ENCODE assay signal across 20 cellular contexts in genomic region chr10:114288424-114289095, GRCh38. TPM values are rescaled to one million over a fixed set of nuclear protein-coding genes. Genes with fewer than 3 reads are reported as not detected.
DNase-seq lines count a peak whose midpoint lies in the region; ATAC-seq and TF ChIP-seq lines count a peak whose summit lies in the region.
"Had no signal": no experiment of that assay in that cellular context is flagged by ENCODE, and none has a peak within 500 bp of the region (broad histone marks: within the 10 kb centered on the region; RNA-seq: fewer than 3 reads in every experiment).

No MANE protein-coding gene starts in this region.

- H3K4me1 Mint-ChIP-seq in chondrocyte (ENCODE audit: low read depth): no peaks in the 10 kb centered on the region
- peaks cover 2% of the 10 kb centered on the region for H3K4me1 Mint-ChIP-seq in neural progenitor cell
- no peaks in the 10 kb centered on the region for H3K4me1 Mint-ChIP-seq in stimulated activated effector memory CD8-positive, alpha-beta T cell treated with anti-CD3 and anti-CD28 coated beads, Interleukin-12 subunit alpha, Interleukin-12 subunit beta, amount 100 ng/mL, for 72 hours
- H3K4me1 Mint-ChIP-seq in CD4-positive, alpha-beta memory T cell: no peaks in the 10 kb centered on the region
- H3K4me1 Mint-ChIP-seq: CD14-positive monocyte had no signal

- peak; percentile 22 for DNase-seq in left ventricle myocardium superior
- DNase-seq in right atrium auricular region (ENCODE audit: low spot score): no peak
- DNase-seq in chondrocyte (ENCODE audit: low spot score): peak; percentile 76
- DNase-seq in neural progenitor cell (ENCODE audit: low spot score): no peak
- DNase-seq in stimulated activated effector memory CD8-positive, alpha-beta T cell treated with anti-CD3 and anti-CD28 coated beads, Interleukin-12 subunit alpha, Interleukin-12 subunit beta, amount 100 ng/mL, for 72 hours (ENCODE audit: low spot score in 2 of 2): no peak
- no peak for DNase-seq in C1 segment of cervical spinal cord (lab: John Stamatoyannopoulos, UW)
- no peak for DNase-seq in CD4-positive, alpha-beta memory T cell
- DNase-seq: DMS79 treated with DMSO at 0.1 percent for 48 hours, GOT3, NCI-H1105, NCI-H2081, NCI-H2171 treated with DMSO at 0.1 percent for 48 hours, NCI-H446 treated with DMSO at 0.1 percent for 48 hours, NCI-H69, SHP77 had no signal

- H3K27me3 ChIP-seq in right atrium auricular region (no peaks in the 10 kb centered on the region), neural progenitor cell (no peaks in the 10 kb centered on the region)
- H3K27me3 ChIP-seq in CD4-positive, alpha-beta memory T cell (ENCODE audit: insufficient read depth, low read length): no peaks in the 10 kb centered on the region

- no peak overlapping the region for H3K4me2 ChIP-seq in neural progenitor cell

- H3K36me3 ChIP-seq in right atrium auricular region (no peaks in the 10 kb centered on the region), neural progenitor cell (no peaks in the 10 kb centered on the region)
- H3K36me3 ChIP-seq in CD4-positive, alpha-beta memory T cell (ENCODE audit: insufficient read depth, low read length): no peaks in the 10 kb centered on the region

- H3K27me3 Mint-ChIP-seq in chondrocyte (ENCODE audit: low read depth) (no peaks in the 10 kb centered on the region), neural progenitor cell (ENCODE audit: insufficient read depth, low read depth) (peaks cover 3% of the 10 kb centered on the region)
- H3K27me3 Mint-ChIP-seq in CD4-positive, alpha-beta memory T cell: peaks cover 0 to 2% of the 10 kb centered on the region in 2 donors

- H3K36me3 Mint-ChIP-seq in chondrocyte (ENCODE audit: low read depth): no peaks in the 10 kb centered on the region
- peaks cover 4% of the 10 kb centered on the region for H3K36me3 Mint-ChIP-seq in neural progenitor cell
- H3K36me3 Mint-ChIP-seq in stimulated activated effector memory CD8-positive, alpha-beta T cell treated with anti-CD3 and anti-CD28 coated beads, Interleukin-12 subunit alpha, Interleukin-12 subunit beta, amount 100 ng/mL, for 72 hours: no peaks in the 10 kb centered on the region
- H3K36me3 Mint-ChIP-seq in CD4-positive, alpha-beta memory T cell: no peaks in the 10 kb centered on the region
- H3K36me3 Mint-ChIP-seq: CD14-positive monocyte had no signal

- no peak overlapping the region for H2AFZ ChIP-seq in neural progenitor cell (replicated peaks)

- H3K79me2 ChIP-seq in neural progenitor cell (ENCODE audit: low read depth): no peaks in the 10 kb centered on the region

- H3K9me3 ChIP-seq in right atrium auricular region: no peaks in the 10 kb centered on the region
- no peaks in the 10 kb centered on the region for H3K9me3 ChIP-seq in neural progenitor cell (ENCODE audit: low read depth)
- no peaks in the 10 kb centered on the region for H3K9me3 ChIP-seq in CD4-positive, alpha-beta memory T cell (ENCODE audit: control insufficient read depth in 1 of 2, low read length in 2 of 2)

- ATAC-seq in left ventricle myocardium superior (no peak), GM18502 (IDR thresholded peaks at IDR 0.05; ENCODE audit: poor library complexity, unreplicated experiment) (no peak)
- ATAC-seq in stimulated activated effector memory CD8-positive, alpha-beta T cell treated with anti-CD3 and anti-CD28 coated beads, Interleukin-12 subunit alpha, Interleukin-12 subunit beta, amount 100 ng/mL, for 72 hours: peak; percentile 9
- ATAC-seq: HCT116 had no signal

- H3K27ac ChIP-seq in right atrium auricular region: no peak overlapping the region
- no peak overlapping the region for H3K27ac ChIP-seq in neural progenitor cell
- no peak overlapping the region for H3K27ac ChIP-seq in CD4-positive, alpha-beta memory T cell (ENCODE audit: low read depth, low read length)
- H3K27ac ChIP-seq: SK-N-MC had no signal

- no peaks in the 10 kb centered on the region for H4K20me1 ChIP-seq in neural progenitor cell (ENCODE audit: low read depth)

- CTCF ChIA-PET in CD4-positive, alpha-beta memory T cell (lab: Charles Lee; ENCODE audit: partially characterized antibody): interaction anchor here (2.4 kb wide), 1 partner anchor 16 kb away, joined by 10 read pairs; no protein-coding TSS in a partner anchor

- H3K9ac ChIP-seq in neural progenitor cell: no peak overlapping the region

- TF ChIP-seq CTCF in right atrium auricular region (IDR thresholded peaks at IDR 0.05) (no peak), chondrocyte (IDR thresholded peaks at IDR 0.05) (no peak), neural progenitor cell (IDR thresholded peaks at IDR 0.05) (no peak)

- no peak overlapping the region for H3K4me3 Mint-ChIP-seq in chondrocyte (ENCODE audit: unreplicated experiment)
- no peak overlapping the region for H3K4me3 Mint-ChIP-seq in neural progenitor cell
- no peak overlapping the region for H3K4me3 Mint-ChIP-seq in stimulated activated effector memory CD8-positive, alpha-beta T cell treated with anti-CD3 and anti-CD28 coated beads, Interleukin-12 subunit alpha, Interleukin-12 subunit beta, amount 100 ng/mL, for 72 hours
- H3K4me3 Mint-ChIP-seq in CD4-positive, alpha-beta memory T cell: no peak overlapping the region
- H3K4me3 Mint-ChIP-seq: CD14-positive monocyte had no signal

- H3F3A ChIP-seq in neural progenitor cell (ENCODE audit: low read depth): no peaks in the 10 kb centered on the region

- no peak overlapping the region for H3K27ac Mint-ChIP-seq in chondrocyte (ENCODE audit: unreplicated experiment)
- peak overlapping the region; percentile 46 for H3K27ac Mint-ChIP-seq in neural progenitor cell
- H3K27ac Mint-ChIP-seq in stimulated activated effector memory CD8-positive, alpha-beta T cell treated with anti-CD3 and anti-CD28 coated beads, Interleukin-12 subunit alpha, Interleukin-12 subunit beta, amount 100 ng/mL, for 72 hours: no peak overlapping the region
- no peak overlapping the region for H3K27ac Mint-ChIP-seq in CD4-positive, alpha-beta memory T cell
- H3K27ac Mint-ChIP-seq: CD14-positive monocyte had no signal

- intact Hi-C loops in left ventricle myocardium superior (cut with micrococcal nuclease): no loop called here
- intact Hi-C loops in CD4-positive, alpha-beta memory T cell (cut with micrococcal nuclease): no loop called here

- H3K9me3 Mint-ChIP-seq in chondrocyte (ENCODE audit: low read depth) (no peaks in the 10 kb centered on the region), neural progenitor cell (no peaks in the 10 kb centered on the region)
- no peaks in the 10 kb centered on the region for H3K9me3 Mint-ChIP-seq in stimulated activated effector memory CD8-positive, alpha-beta T cell treated with anti-CD3 and anti-CD28 coated beads, Interleukin-12 subunit alpha, Interleukin-12 subunit beta, amount 100 ng/mL, for 72 hours
- H3K9me3 Mint-ChIP-seq in CD4-positive, alpha-beta memory T cell: peaks cover 0 to 1% (median 0%) of the 10 kb centered on the region in 8 donors

- H3K4me1 ChIP-seq in right atrium auricular region: peaks cover 0 to 10% of the 10 kb centered on the region in 2 donors
- no peaks in the 10 kb centered on the region for H3K4me1 ChIP-seq in neural progenitor cell
- no peaks in the 10 kb centered on the region for H3K4me1 ChIP-seq in CD4-positive, alpha-beta memory T cell (ENCODE audit: insufficient read depth, low read length)

- POLR2A ChIA-PET in CD4-positive, alpha-beta memory T cell (lab: Charles Lee; ENCODE audit: partially characterized antibody): no interaction called here

- H3K4me3 ChIP-seq in right atrium auricular region (no peak overlapping the region), neural progenitor cell (no peak overlapping the region)
- no peak overlapping the region for H3K4me3 ChIP-seq in CD4-positive, alpha-beta memory T cell (ENCODE audit: low read length in 2 of 2)
- H3K4me3 ChIP-seq: SK-N-MC had no signal

RNA-seq across cellular contexts. Expression of gene VWA2, which starts 49.5 kb away (rescaled TPM):
- total RNA-seq in left ventricle myocardium superior: not detected
- not detected for total RNA-seq in right atrium auricular region
- not detected in 3 replicates for total RNA-seq in chondrocyte
- 0.09 TPM in 1 of 2 replicates, not detected in the other for total RNA-seq in neural progenitor cell (ENCODE audit: low replicate concordance)
- total RNA-seq in CD4-positive, alpha-beta memory T cell: not detected
- not detected for polyA plus RNA-seq in CD4-positive, alpha-beta memory T cell
- total RNA-seq: LHCN-M2 had no signal
- polyA plus RNA-seq: CD14-positive monocyte had no signal

Comparison
In these comparisons a context has a peak if more than half of its experiments do, and no peak if none do; other contexts are left out.
1. DNase-seq: peak in left ventricle myocardium superior (single experiment) and chondrocyte (single experiment); none in right atrium auricular region (single experiment), neural progenitor cell (single experiment), stimulated activated effector memory CD8-positive, alpha-beta T cell treated with anti-CD3 and anti-CD28 coated beads, Interleukin-12 subunit alpha, Interleukin-12 subunit beta, amount 100 ng/mL, for 72 hours (0 of 2), C1 segment of cervical spinal cord (0 of 14) and CD4-positive, alpha-beta memory T cell (0 of 5).